ENCODE assay signal across 13 cellular contexts in the genomic region with DNA sequence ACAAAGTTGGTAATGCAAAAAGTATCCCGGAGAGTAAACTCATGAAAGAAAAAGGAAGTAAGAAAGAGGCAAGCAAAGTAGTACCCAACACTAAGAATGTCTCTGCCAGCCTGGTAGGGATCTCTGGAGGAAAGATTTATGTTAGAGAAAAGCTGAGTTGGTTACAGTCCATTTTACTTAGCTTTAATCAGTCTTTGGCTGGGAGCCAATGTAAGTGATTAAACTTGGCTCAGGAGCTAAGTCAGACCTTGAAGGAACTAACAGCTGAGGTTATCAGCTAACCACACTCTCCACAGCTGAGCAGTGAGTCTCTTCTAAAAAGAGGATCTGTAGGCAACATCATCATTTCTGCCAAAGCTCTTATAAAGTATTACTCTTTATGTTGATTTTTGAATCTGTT.
DNase-seq lines count a peak whose midpoint lies in the region; ATAC-seq lines count a peak whose summit lies in the region.
"Had no signal": no experiment of that assay in that cellular context is flagged by ENCODE, and none has a peak within 500 bp of the region (broad histone marks: within the 10 kb centered on the region; RNA-seq: fewer than 3 reads in every experiment).

No MANE protein-coding gene starts in this region.

- ATAC-seq in GM18499 (IDR thresholded peaks at IDR 0.05; ENCODE audit: insufficient read depth, unreplicated experiment) = peak; percentile 44
- ATAC-seq in HG03135 (IDR thresholded peaks at IDR 0.05; ENCODE audit: unreplicated experiment) = peak; percentile 58
- ATAC-seq in natural killer cell treated with Interleukin-12 subunit alpha and Interleukin-12 subunit beta and Interleukin-15 and Interleukin-18, amount 100 ng/mL, for 72 hours = no peak
- no peak for ATAC-seq in GM21381 (IDR thresholded peaks at IDR 0.05; ENCODE audit: unreplicated experiment)
- ATAC-seq in T-cell (replicated peaks in 1 of 4) = no peak

- POLR2A ChIA-PET in T-cell (lab: Charles Lee) = no interaction called here

- DNase-seq in OCI-M2 (lab: John Stamatoyannopoulos, UW; ENCODE audit: unreplicated experiment) (peak; percentile 78), glomerular visceral epithelial cell (ENCODE audit: extremely low spot score) (peak; percentile 49), T-cell (no peak)
- no peak for DNase-seq in natural killer cell treated with Interleukin-12 subunit alpha and Interleukin-12 subunit beta and Interleukin-15 and Interleukin-18, amount 100 ng/mL, for 72 hours (ENCODE audit: low spot score)
- no peak for DNase-seq in stimulated activated CD4-positive, alpha-beta T cell treated with anti-CD3 and anti-CD28 coated beads, Interleukin-4, amount 100 ng/mL, for 1 hour
- DNase-seq: activated effector memory CD4-positive, alpha-beta T cell treated with Interleukin-2 at 50 U/mL for 16 hours; Calu3; NCI-H1694; stimulated activated CD8-positive, alpha-beta memory T cell treated with anti-CD3 and anti-CD28 coated beads, Interleukin-4, amount 100 ng/mL, for 48 hours had no signal

- no peaks in the 10 kb centered on the region for H3K4me1 Mint-ChIP-seq in natural killer cell treated with Interleukin-12 subunit alpha and Interleukin-12 subunit beta and Interleukin-15 and Interleukin-18, amount 100 ng/mL, for 72 hours (ENCODE audit: low read depth in 2 of 2)
- H3K4me1 Mint-ChIP-seq in T-cell = no peaks in the 10 kb centered on the region

- no peak overlapping the region for H3K27ac Mint-ChIP-seq in natural killer cell treated with Interleukin-12 subunit alpha and Interleukin-12 subunit beta and Interleukin-15 and Interleukin-18, amount 100 ng/mL, for 72 hours
- H3K27ac Mint-ChIP-seq in T-cell = no peak overlapping the region
- H3K27ac Mint-ChIP-seq: T-helper 1 cell treated with Interleukin-12 subunit alpha and Interleukin-12 subunit beta and Interleukin-4 antibody, amounts not matched to agents 30 μg/mL and 1 μg/mL, for 36 hours had no signal

- no peak overlapping the region for H3K4me3 Mint-ChIP-seq in natural killer cell treated with Interleukin-12 subunit alpha and Interleukin-12 subunit beta and Interleukin-15 and Interleukin-18, amount 100 ng/mL, for 72 hours
- no peak overlapping the region for H3K4me3 Mint-ChIP-seq in T-cell
- H3K4me3 Mint-ChIP-seq: T-helper 1 cell treated with Interleukin-12 subunit alpha and Interleukin-12 subunit beta and Interleukin-4 antibody, amounts not matched to agents 30 μg/mL and 1 μg/mL, for 36 hours had no signal

- H3K36me3 Mint-ChIP-seq in natural killer cell treated with Interleukin-12 subunit alpha and Interleukin-12 subunit beta and Interleukin-15 and Interleukin-18, amount 100 ng/mL, for 72 hours = no peaks in the 10 kb centered on the region
- no peaks in the 10 kb centered on the region for H3K36me3 Mint-ChIP-seq in T-cell

- H3K27me3 Mint-ChIP-seq in natural killer cell treated with Interleukin-12 subunit alpha and Interleukin-12 subunit beta and Interleukin-15 and Interleukin-18, amount 100 ng/mL, for 72 hours = no peaks in the 10 kb centered on the region
- peaks cover 0 to 3% of the 10 kb centered on the region in 2 donors for H3K27me3 Mint-ChIP-seq in T-cell

- H3K9me3 Mint-ChIP-seq in natural killer cell treated with Interleukin-12 subunit alpha and Interleukin-12 subunit beta and Interleukin-15 and Interleukin-18, amount 100 ng/mL, for 72 hours = peaks cover 6% of the 10 kb centered on the region
- peaks cover 0 to 4% (median 0%) of the 10 kb centered on the region in 3 donors for H3K9me3 Mint-ChIP-seq in T-cell
- H3K9me3 Mint-ChIP-seq: T-helper 1 cell treated with Interleukin-12 subunit alpha and Interleukin-12 subunit beta and Interleukin-4 antibody, amounts not matched to agents 30 μg/mL and 1 μg/mL, for 36 hours had no signal

- CTCF ChIA-PET in T-cell (lab: Charles Lee) = interaction anchor here in 1 of 2 donors (0.6 kb wide), 2 partner anchors 9 to 629 kb away, joined by 4 to 5 read pairs; no protein-coding TSS in a partner anchor

Comparison
In these comparisons a context has a peak if more than half of its experiments do, and no peak if none do; other contexts are left out.
1. ATAC-seq: peak in GM18499 (single experiment) and HG03135 (single experiment); none in natural killer cell treated with Interleukin-12 subunit alpha and Interleukin-12 subunit beta and Interleukin-15 and Interleukin-18, amount 100 ng/mL, for 72 hours (0 of 2), GM21381 (single experiment) and T-cell (0 of 4).
2. DNase-seq: peak in OCI-M2 (single experiment) and glomerular visceral epithelial cell (single experiment); none in natural killer cell treated with Interleukin-12 subunit alpha and Interleukin-12 subunit beta and Interleukin-15 and Interleukin-18, amount 100 ng/mL, for 72 hours (single experiment), stimulated activated CD4-positive, alpha-beta T cell treated with anti-CD3 and anti-CD28 coated beads, Interleukin-4, amount 100 ng/mL, for 1 hour (single experiment) and T-cell (0 of 34).